Comparison of ENCODE assay signal across 1 cellular context in genomic region chr17:7497228-7497627, GRCh38.
TF ChIP-seq lines count a peak whose summit lies in the region.

No MANE protein-coding gene starts in this region.

TF ChIP-seq in GM12878, 131 proteins besides CTCF, POLR2A, EP300 and RAD21:
- no peak for TF ChIP-seq GABPA (IDR thresholded peaks at IDR 0.05; ENCODE audit: low read depth)
- TF ChIP-seq POLR2AphosphoS5 (IDR thresholded peaks at IDR 0.05; ENCODE audit: low read length): peak; percentile 43; the same call in 1 of the 2 replicates
- TF ChIP-seq TCF7 (IDR thresholded peaks at IDR 0.05; ENCODE audit: borderline replicate concordance): no peak
- TF ChIP-seq SREBF2 (IDR thresholded peaks at IDR 0.05; ENCODE audit: low read length): no peak
- TF ChIP-seq, protein P1, sequence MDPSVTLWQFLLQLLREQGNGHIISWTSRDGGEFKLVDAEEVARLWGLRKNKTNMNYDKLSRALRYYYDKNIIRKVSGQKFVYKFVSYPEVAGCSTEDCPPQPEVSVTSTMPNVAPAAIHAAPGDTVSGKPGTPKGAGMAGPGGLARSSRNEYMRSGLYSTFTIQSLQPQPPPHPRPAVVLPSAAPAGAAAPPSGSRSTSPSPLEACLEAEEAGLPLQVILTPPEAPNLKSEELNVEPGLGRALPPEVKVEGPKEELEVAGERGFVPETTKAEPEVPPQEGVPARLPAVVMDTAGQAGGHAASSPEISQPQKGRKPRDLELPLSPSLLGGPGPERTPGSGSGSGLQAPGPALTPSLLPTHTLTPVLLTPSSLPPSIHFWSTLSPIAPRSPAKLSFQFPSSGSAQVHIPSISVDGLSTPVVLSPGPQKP (IDR thresholded peaks at IDR 0.05; ENCODE audit: low read depth, low read length): no peak
